Comparison of ENCODE assay signal across 22 cellular contexts in the genomic region with DNA sequence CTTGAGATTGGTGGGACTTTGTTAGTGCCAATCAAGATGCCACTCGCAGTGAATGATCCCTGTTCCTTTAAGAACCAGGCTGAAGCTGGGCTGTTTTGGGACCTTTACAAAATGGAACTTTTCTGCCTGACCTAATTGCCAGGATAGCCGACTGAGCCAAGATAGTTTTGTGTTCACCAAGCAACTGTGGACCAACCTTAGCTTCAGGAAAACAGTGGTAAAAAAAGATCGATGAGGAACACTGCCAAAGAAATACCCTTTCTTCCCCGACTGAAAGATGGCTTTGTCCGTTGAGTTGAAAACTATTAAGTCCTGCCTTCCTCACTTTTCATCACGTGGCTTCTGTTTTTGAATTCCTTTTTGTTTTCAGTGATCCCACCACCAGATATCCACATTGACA.
"Had no signal": no experiment of that assay in that cellular context is flagged by ENCODE, and none has a peak within 500 bp of the region (broad histone marks: within the 10 kb centered on the region; RNA-seq: fewer than 3 reads in every experiment).

No MANE protein-coding gene starts in this region.

- H3K27ac Mint-ChIP-seq: neural progenitor cell; progenitor cell of endocrine pancreas; stimulated activated naive B cell treated with anti-CD40 and anti-IgM and Interleukin-4, amounts not matched to agents 10 μg/mL and 1 μg/mL and 100 μg/mL, for 72 hours; stimulated activated naive CD8-positive, alpha-beta T cell treated with anti-CD3 and anti-CD28 coated beads, Interleukin-15, amount 100 ng/mL, for 72 hours had no signal

- ATAC-seq: gastrocnemius medialis; left cardiac atrium; mucosa of descending colon; naive thymus-derived CD8-positive, alpha-beta T cell; right lobe of liver; stimulated activated naive B cell treated with anti-CD40 and anti-IgM and Interleukin-4, amounts not matched to agents 10 μg/mL and 1 μg/mL and 100 μg/mL, for 72 hours; stimulated activated naive CD8-positive, alpha-beta T cell treated with anti-CD3 and anti-CD28 coated beads, Interleukin-15, amount 100 ng/mL, for 72 hours had no signal

- H3K4me1 Mint-ChIP-seq: stimulated activated naive B cell treated with anti-CD40 and anti-IgM and Interleukin-4, amounts not matched to agents 10 μg/mL and 1 μg/mL and 100 μg/mL, for 72 hours; stimulated activated naive CD8-positive, alpha-beta T cell treated with anti-CD3 and anti-CD28 coated beads, Interleukin-15, amount 100 ng/mL, for 72 hours had no signal

- H3K27me3 Mint-ChIP-seq: naive thymus-derived CD8-positive, alpha-beta T cell; progenitor cell of endocrine pancreas; stimulated activated naive B cell treated with anti-CD40 and anti-IgM and Interleukin-4, amounts not matched to agents 10 μg/mL and 1 μg/mL and 100 μg/mL, for 72 hours; stimulated activated naive CD8-positive, alpha-beta T cell treated with anti-CD3 and anti-CD28 coated beads, Interleukin-15, amount 100 ng/mL, for 72 hours had no signal

- H3K27me3 ChIP-seq: gastrocnemius medialis, neural progenitor cell, ovary, right lobe of liver, spleen had no signal

- H3K4me3 Mint-ChIP-seq: naive thymus-derived CD8-positive, alpha-beta T cell; neural progenitor cell; stimulated activated naive B cell treated with anti-CD40 and anti-IgM and Interleukin-4, amounts not matched to agents 10 μg/mL and 1 μg/mL and 100 μg/mL, for 72 hours; stimulated activated naive CD8-positive, alpha-beta T cell treated with anti-CD3 and anti-CD28 coated beads, Interleukin-15, amount 100 ng/mL, for 72 hours had no signal

- H3K9me3 Mint-ChIP-seq: naive thymus-derived CD8-positive, alpha-beta T cell; stimulated activated naive B cell treated with anti-CD40 and anti-IgM and Interleukin-4, amounts not matched to agents 10 μg/mL and 1 μg/mL and 100 μg/mL, for 72 hours; stimulated activated naive CD8-positive, alpha-beta T cell treated with anti-CD3 and anti-CD28 coated beads, Interleukin-15, amount 100 ng/mL, for 72 hours had no signal

- H3K27ac ChIP-seq: coronary artery, gastrocnemius medialis, left ventricle myocardium inferior, neural progenitor cell, ovary, right lobe of liver, spleen had no signal

- H3K4me3 ChIP-seq: coronary artery, gastrocnemius medialis, left ventricle myocardium inferior, lung, mucosa of descending colon, neural progenitor cell, ovary, right lobe of liver, spleen had no signal

- DNase-seq: effector CD8-positive, alpha-beta T cell; gastrocnemius medialis; glutamatergic neuron; islet precursor cell; left cardiac atrium; left ventricle myocardium inferior; mesendoderm; mucosa of descending colon; naive thymus-derived CD8-positive, alpha-beta T cell; ovary; right lobe of liver; spleen; stimulated activated CD4-positive, alpha-beta T cell treated with anti-CD3 and anti-CD28 coated beads, Interleukin-15, amount 100 ng/mL, for 24 hours; stimulated activated CD4-positive, alpha-beta T cell treated with anti-CD3 and anti-CD28 coated beads, Interleukin-2, amount 100 ng/mL, for 24 hours; stimulated activated CD4-positive, alpha-beta T cell treated with anti-CD3 and anti-CD28 coated beads, Interleukin-4, amount 100 ng/mL, for 4 hours; stimulated activated naive B cell treated with anti-CD40 and anti-IgM and Interleukin-4, amounts not matched to agents 10 μg/mL and 1 μg/mL and 100 μg/mL, for 72 hours; stimulated activated naive CD8-positive, alpha-beta T cell treated with anti-CD3 and anti-CD28 coated beads, Interleukin-15, amount 100 ng/mL, for 72 hours; trophoblast cell had no signal
